ENCODE assay signal across 12 cellular contexts in genomic region chr17:27495460-27495859, GRCh38. TPM values are rescaled to one million over a fixed set of nuclear protein-coding genes. Genes with fewer than 3 reads are reported as not detected.
DNase-seq lines count a peak whose midpoint lies in the region; ATAC-seq, FAIRE-seq and TF ChIP-seq lines count a peak whose summit lies in the region.
"Had no signal": no experiment of that assay in that cellular context is flagged by ENCODE, and none has a peak within 500 bp of the region (broad histone marks: within the 10 kb centered on the region; RNA-seq: fewer than 3 reads in every experiment).

No MANE protein-coding gene starts in this region.

- ATAC-seq in GM19438 (IDR thresholded peaks at IDR 0.05; ENCODE audit: low read depth, unreplicated experiment) (peak; percentile 43), HepG2 (no peak), GM21515 (IDR thresholded peaks at IDR 0.05; ENCODE audit: unreplicated experiment) (no peak), GM21360 (IDR thresholded peaks at IDR 0.05; ENCODE audit: unreplicated experiment) (no peak)

- H3K4me1 ChIP-seq in HepG2 (ENCODE audit: insufficient read depth, low read length) (peaks cover 68% of the 10 kb centered on the region), thymus (ENCODE audit: control insufficient read depth, insufficient read depth, low read length) (no peaks in the 10 kb centered on the region)

- intact Hi-C loops in HepG2 (cut with micrococcal nuclease; ENCODE audit: unreplicated experiment), result loop anchor here (2.0 kb wide), 1 partner anchor 103 kb away; no protein-coding TSS in a partner anchor

- TF ChIP-seq EP300 in HepG2 (IDR thresholded peaks at IDR 0.05; ENCODE audit: low read depth in 2 of 2, low read length in 2 of 2) (no peak), HepG2 (CRISPR knock-in tag; IDR thresholded peaks at IDR 0.05; ENCODE audit: borderline replicate concordance) (no peak)

- peaks cover 50% of the 10 kb centered on the region for H3K79me2 ChIP-seq in HepG2 (ENCODE audit: insufficient read depth, low read length)

- no peak for TF ChIP-seq POLR2A in HepG2 (IDR thresholded peaks at IDR 0.05; ENCODE audit: insufficient read depth in 1 of 2, low read depth in 2 of 2, low read length in 2 of 2)

- H4K20me1 ChIP-seq in HepG2 (ENCODE audit: insufficient read depth, low read length), result no peaks in the 10 kb centered on the region

- H3K9ac ChIP-seq in HepG2 (ENCODE audit: insufficient read depth, low read depth, low read length), result peak overlapping the region; percentile 60; the same call in 1 of the 2 replicates

- no peak for TF ChIP-seq RAD21 in HepG2 (CRISPR knock-in tag; IDR thresholded peaks at IDR 0.05)

- CTCF ChIA-PET in HepG2 (lab: Yijun Ruan, JAX; ENCODE audit: low intra/inter-chr PET ratio, low total read pairs), result interaction anchor here (3.1 kb wide), 1 partner anchor 106 kb away, joined by 66 read pairs; no protein-coding TSS in a partner anchor

- FAIRE-seq in HepG2 (lab: Jason Lieb, UNC), result no peak

- H3K27me3 ChIP-seq in WERI-Rb-1 (ENCODE audit: insufficient read depth, low read depth, severe bottlenecking) (no peaks in the 10 kb centered on the region), HepG2 (ENCODE audit: control insufficient read depth in 1 of 2, insufficient read depth in 2 of 2, low read length in 2 of 2) (no peaks in the 10 kb centered on the region), thymus (ENCODE audit: control insufficient read depth, insufficient read depth) (no peaks in the 10 kb centered on the region)
- H3K27me3 ChIP-seq: brain microvascular endothelial cell, heart right ventricle had no signal

- H3K4me2 ChIP-seq in HepG2 (ENCODE audit: low read depth, low read length), result peak overlapping the region; percentile 94

- BruUV-seq in HepG2 (replicated peaks; lab: Mats Ljungman, UMichigan), result no TSS peak

- in situ Hi-C loops in HepG2 (cut with HindIII; ENCODE audit: extremely low pct_ligation_motif_present, low pct_unique_long_range_greater_than_20kb), result loop anchor here (5.0 to 25.0 kb wide), 2 partner anchors 62 to 392 kb away; partner anchors contain the start of gene LYRM9

- peak overlapping the region; percentile 94 for H3K27ac ChIP-seq in WERI-Rb-1
- H3K27ac ChIP-seq in HepG2 (ENCODE audit: extremely low read length, insufficient read depth, low read length), result peak overlapping the region; percentile 73
- H3K27ac ChIP-seq in thymus (ENCODE audit: low read depth), result peak overlapping the region; percentile 38
- H3K27ac ChIP-seq: brain microvascular endothelial cell had no signal

- POLR2A ChIA-PET in HepG2 (lab: Yijun Ruan, JAX), result interaction anchor here (1.4 to 4.1 kb wide), 8 partner anchors 25 to 75 kb away, joined by 3 to 33 read pairs (median 8); partner anchors contain the start of gene KSR1

- TF ChIP-seq CTCF in WERI-Rb-1 (IDR thresholded peaks at IDR 0.05; ENCODE audit: low read depth, low read length), result no peak
- no peak for TF ChIP-seq CTCF in HepG2 (CRISPR knock-in tag; IDR thresholded peaks at IDR 0.05)

- H3K9me3 ChIP-seq in WERI-Rb-1 (ENCODE audit: severe bottlenecking), result no peaks in the 10 kb centered on the region
- peaks cover under 1% of the 10 kb centered on the region; the same call in 1 of the 2 replicates for H3K9me3 ChIP-seq in HepG2 (ENCODE audit: low read length)
- no peaks in the 10 kb centered on the region for H3K9me3 ChIP-seq in thymus (ENCODE audit: control insufficient read depth)
- H3K9me3 ChIP-seq: heart right ventricle had no signal

- 75% methylated on average over 3 of the region's 6 CpGs for WGBS in HepG2 (ENCODE audit: low lambda C conversion rate)
- 93% methylated on average over 6 of the region's 6 CpGs for WGBS in thymus

- H3K36me3 ChIP-seq in WERI-Rb-1 (peaks cover 8% of the 10 kb centered on the region), HepG2 (replicated peaks in 1 of 2; ENCODE audit: control insufficient read depth in 1 of 2, insufficient read depth in 2 of 2, low read length in 2 of 2) (0 out of 5 replicates have a peak, but pooled peaks cover 0 to 2% of the 10 kb centered on the region in 2 experiments), thymus (ENCODE audit: control insufficient read depth, insufficient read depth) (no peaks in the 10 kb centered on the region)
- H3K36me3 ChIP-seq: heart right ventricle had no signal

- no peak overlapping the region for H2AFZ ChIP-seq in HepG2 (ENCODE audit: low read length)

- DNase-seq in WERI-Rb-1 (no peak), HepG2 (ENCODE audit: low spot score) (no peak), NCI-H2196 treated with DMSO at 0.1 percent for 48 hours (lab: John Stamatoyannopoulos, UW; ENCODE audit: unreplicated experiment) (no peak), NCI-H187 treated with DMSO at 0.1 percent for 48 hours (lab: John Stamatoyannopoulos, UW) (no peak)
- DNase-seq: brain microvascular endothelial cell, GDM1, NCI-H1105 treated with DMSO at 0.1 percent for 48 hours had no signal

- H3K4me3 ChIP-seq in WERI-Rb-1 (ENCODE audit: low read depth, low read length) (no peak overlapping the region), HepG2 (replicated peaks in 1 of 3; ENCODE audit: insufficient read depth in 1 of 3, low read depth in 2 of 3, low read length in 3 of 3) (peak overlapping the region in 2 of 3 experiments; percentile 57 to 70; a peak in 4 of 6 replicates), thymus (ENCODE audit: low read length) (no peak overlapping the region)
- H3K4me3 ChIP-seq: heart right ventricle had no signal

TF ChIP-seq in HepG2, 621 proteins besides CTCF, POLR2A, EP300 and RAD21:
- no peak for TF ChIP-seq ZBTB21 (CRISPR knock-in tag; IDR thresholded peaks at IDR 0.05)
- TF ChIP-seq, protein P1, sequence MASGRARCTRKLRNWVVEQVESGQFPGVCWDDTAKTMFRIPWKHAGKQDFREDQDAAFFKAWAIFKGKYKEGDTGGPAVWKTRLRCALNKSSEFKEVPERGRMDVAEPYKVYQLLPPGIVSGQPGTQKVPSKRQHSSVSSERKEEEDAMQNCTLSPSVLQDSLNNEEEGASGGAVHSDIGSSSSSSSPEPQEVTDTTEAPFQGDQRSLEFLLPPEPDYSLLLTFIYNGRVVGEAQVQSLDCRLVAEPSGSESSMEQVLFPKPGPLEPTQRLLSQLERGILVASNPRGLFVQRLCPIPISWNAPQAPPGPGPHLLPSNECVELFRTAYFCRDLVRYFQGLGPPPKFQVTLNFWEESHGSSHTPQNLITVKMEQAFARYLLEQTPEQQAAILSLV (CRISPR knock-in tag; IDR thresholded peaks at IDR 0.05; ENCODE audit: borderline replicate concordance), result no peak
- TF ChIP-seq RXRB (CRISPR knock-in tag; IDR thresholded peaks at IDR 0.05; ENCODE audit: borderline replicate concordance), result no peak
- TF ChIP-seq ZNF446 (CRISPR knock-in tag; IDR thresholded peaks at IDR 0.05), result no peak
- TF ChIP-seq TEAD3 (CRISPR knock-in tag; optimal IDR thresholded peaks at IDR 0.05; ENCODE audit: borderline replicate concordance), result no peak
- 0 out of 2 replicates have a peak, but pooled peaks have one; percentile 33 for TF ChIP-seq ZNF235 (CRISPR knock-in tag; IDR thresholded peaks at IDR 0.05; ENCODE audit: borderline replicate concordance)
- peak; percentile 18; the same call in 1 of the 2 replicates for TF ChIP-seq ZBTB38 (CRISPR knock-in tag; IDR thresholded peaks at IDR 0.05)

RNA-seq across cellular contexts. Expression of gene KSR1, which starts 39.2 kb away (rescaled TPM):
- total RNA-seq in HepG2 (2016; rRNA removed; fragmentation: Illumina TruSeq; extraction: Trizol), result 8.0 and 10.1 TPM in 2 replicates
- 3.3 and 3.6 TPM in 2 replicates for total RNA-seq in HepG2 (2016; cell fraction: cytosol; rRNA removed; fragmentation: Illumina TruSeq; extraction: Trizol; ENCODE audit: low read depth)
- total RNA-seq in HepG2 (2016; cell fraction: insoluble cytoplasmic fraction; rRNA removed; fragmentation: Illumina TruSeq; extraction: Trizol), result 8.0 and 9.5 TPM in 2 replicates
- total RNA-seq in HepG2 (2016; cell fraction: membrane; rRNA removed; fragmentation: Illumina TruSeq; extraction: Trizol), result 5.3 and 6.0 TPM in 2 replicates
- 13.1 and 20.3 TPM in 2 replicates for total RNA-seq in HepG2 (2016; cell fraction: nucleus; rRNA removed; fragmentation: Illumina TruSeq; extraction: Trizol)
- polyA plus RNA-seq in HepG2 (2011; rRNA removed) (15.0 and 16.6 TPM in 2 replicates), thymus (32.8 TPM)
- 6.9 and 7.3 TPM in 2 replicates for polyA plus RNA-seq in HepG2 (2011; cell fraction: cytosol; rRNA removed)
- polyA plus RNA-seq in HepG2 (2011; cell fraction: nucleus; rRNA removed), result 65.2 and 85.5 TPM in 2 replicates
- polyA plus RNA-seq in HepG2 (2012), result 15.5 and 20.2 TPM in 2 replicates
- polyA plus RNA-seq in HepG2 (2016; cell fraction: cytosol; fragmentation: Illumina TruSeq; extraction: Trizol; ENCODE audit: low read depth), result 0.62 and 0.76 TPM in 2 replicates
- polyA plus RNA-seq in HepG2 (2016; cell fraction: insoluble cytoplasmic fraction; fragmentation: Illumina TruSeq; extraction: Trizol; ENCODE audit: low read depth), result 7.7 and 8.1 TPM in 2 replicates
- 2.2 and 2.3 TPM in 2 replicates for polyA plus RNA-seq in HepG2 (2016; cell fraction: membrane; fragmentation: Illumina TruSeq; extraction: Trizol; ENCODE audit: low read depth)
- polyA plus RNA-seq in HepG2 (2016; cell fraction: nucleus; fragmentation: Illumina TruSeq; extraction: Trizol; ENCODE audit: insufficient read depth, low read depth), result 38.3 and 43.6 TPM in 2 replicates
- polyA minus RNA-seq in HepG2 (2011; rRNA and poly(A)+ RNA removed; ENCODE audit: low replicate concordance), result 15.9 and 24.1 TPM in 2 replicates
- 5.5 and 6.0 TPM in 2 replicates for polyA minus RNA-seq in HepG2 (2011; cell fraction: cytosol; rRNA and poly(A)+ RNA removed)
- polyA minus RNA-seq in HepG2 (2011; cell fraction: nucleus; rRNA and poly(A)+ RNA removed), result 28.0 and 32.8 TPM in 2 replicates

Comparison
In these comparisons a context has a peak if more than half of its experiments do, and no peak if none do; other contexts are left out.
1. H3K27ac ChIP-seq: peak in every context shown above with its lines; median percentile 94 in WERI-Rb-1; 73 in HepG2; 38 in thymus.
2. H3K4me3 ChIP-seq: peak in HepG2 (2 of 3); none in WERI-Rb-1 (single experiment) and thymus (single experiment).